ENCODE assay signal across 12 cellular contexts in genomic region chr13:77022341-77022740, GRCh38. TPM values are rescaled to one million over a fixed set of nuclear protein-coding genes. Genes with fewer than 3 reads are reported as not detected.
DNase-seq lines count a peak whose midpoint lies in the region; ATAC-seq and TF ChIP-seq lines count a peak whose summit lies in the region.
"Had no signal": no experiment of that assay in that cellular context is flagged by ENCODE, and none has a peak within 500 bp of the region (broad histone marks: within the 10 kb centered on the region; RNA-seq: fewer than 3 reads in every experiment).

No MANE protein-coding gene starts in this region.

- DNase-seq in left ventricle myocardium inferior (no peak), left ventricle myocardium superior (no peak), adipocyte (ENCODE audit: low read depth) (peak; percentile 55), kidney tubule cell (ENCODE audit: low spot score) (peak; percentile 25), upper lobe of right lung (no peak), WERI-Rb-1 (no peak), NCI-H187 (lab: John Stamatoyannopoulos, UW) (no peak)
- DNase-seq in activated CD4-positive, alpha-beta T cell treated with anti-CD3 and anti-CD28 coated beads for 1 hour, result no peak
- DNase-seq: GOT3, left colon, NCI-H2081 had no signal

- intact Hi-C loops in left ventricle myocardium inferior (cut with micrococcal nuclease), result no loop called here
- intact Hi-C loops in left ventricle myocardium superior (cut with micrococcal nuclease), result no loop called here
- intact Hi-C loops in upper lobe of right lung (cut with DNase I), result no loop called here

- ATAC-seq in left ventricle myocardium superior (no peak), upper lobe of right lung (no peak)
- ATAC-seq: left colon had no signal

- H3K36me3 ChIP-seq in left ventricle myocardium inferior, result peaks cover 15% of the 10 kb centered on the region
- peaks cover 28% of the 10 kb centered on the region for H3K36me3 ChIP-seq in adipocyte (ENCODE audit: control insufficient read depth, insufficient read depth, low read length, severe bottlenecking)
- peaks cover 18% of the 10 kb centered on the region for H3K36me3 ChIP-seq in upper lobe of right lung
- H3K36me3 ChIP-seq in WERI-Rb-1, result peaks cover 5% of the 10 kb centered on the region; the same call in 1 of the 2 replicates

- H3K27me3 ChIP-seq in left ventricle myocardium inferior (ENCODE audit: low read depth) (no peaks in the 10 kb centered on the region), adipocyte (replicated peaks; ENCODE audit: control insufficient read depth, insufficient read depth, low read length) (no peaks in the 10 kb centered on the region), upper lobe of right lung (no peaks in the 10 kb centered on the region), WERI-Rb-1 (ENCODE audit: insufficient read depth, low read depth, severe bottlenecking) (no peaks in the 10 kb centered on the region)
- H3K27me3 ChIP-seq: SJSA1 had no signal

- H3K9ac ChIP-seq in adipocyte (ENCODE audit: low read length), result no peak overlapping the region

- TF ChIP-seq CTCF in left ventricle myocardium inferior (IDR thresholded peaks at IDR 0.05; ENCODE audit: borderline replicate concordance), result no peak
- TF ChIP-seq CTCF in upper lobe of right lung (IDR thresholded peaks at IDR 0.05), result no peak
- no peak for TF ChIP-seq CTCF in WERI-Rb-1 (IDR thresholded peaks at IDR 0.05; ENCODE audit: low read depth, low read length)

- peaks cover 92% of the 10 kb centered on the region for H3K4me1 ChIP-seq in left ventricle myocardium inferior
- H3K4me1 ChIP-seq in adipocyte (ENCODE audit: control insufficient read depth, insufficient read depth, low read length), result peaks cover 64% of the 10 kb centered on the region
- H3K4me1 ChIP-seq in upper lobe of right lung, result peaks cover 65% of the 10 kb centered on the region

- no peaks in the 10 kb centered on the region for H3K9me3 ChIP-seq in left ventricle myocardium inferior (replicated peaks)
- H3K9me3 ChIP-seq in adipocyte (ENCODE audit: control insufficient read depth, low read length), result no peaks in the 10 kb centered on the region
- no peaks in the 10 kb centered on the region for H3K9me3 ChIP-seq in upper lobe of right lung
- H3K9me3 ChIP-seq in WERI-Rb-1 (ENCODE audit: severe bottlenecking), result no peaks in the 10 kb centered on the region

- H3K4me3 ChIP-seq in left ventricle myocardium inferior (peak overlapping the region; percentile 97), adipocyte (ENCODE audit: low read length) (peak overlapping the region; percentile 97), upper lobe of right lung (peak overlapping the region; percentile 8), WERI-Rb-1 (ENCODE audit: low read depth, low read length) (no peak overlapping the region)
- H3K4me3 ChIP-seq: SJSA1 had no signal

- H3K27ac ChIP-seq in left ventricle myocardium inferior (replicated peaks) (no peak overlapping the region), upper lobe of right lung (no peak overlapping the region), WERI-Rb-1 (no peak overlapping the region)
- H3K27ac ChIP-seq: SJSA1 had no signal

RNA-seq across cellular contexts. Expression of gene FBXL3, which starts 4.6 kb away (rescaled TPM):
- total RNA-seq in left ventricle myocardium inferior (25.0 TPM), left ventricle myocardium superior (31.7 TPM), upper lobe of right lung (49.4 TPM)

RNA-seq across cellular contexts. Expression of gene CLN5, which starts 30.5 kb away (rescaled TPM):
- total RNA-seq in left ventricle myocardium inferior, result 15.0 TPM
- 16.8 TPM for total RNA-seq in left ventricle myocardium superior
- 41.8 TPM for total RNA-seq in upper lobe of right lung

Comparison
In these comparisons a context has a peak if more than half of its experiments do, and no peak if none do; other contexts are left out.
1. DNase-seq: peak in adipocyte (single experiment) and kidney tubule cell (single experiment); none in left ventricle myocardium inferior (single experiment), left ventricle myocardium superior (single experiment), upper lobe of right lung (single experiment), WERI-Rb-1 (single experiment), NCI-H187 (0 of 2) and activated CD4-positive, alpha-beta T cell treated with anti-CD3 and anti-CD28 coated beads for 1 hour (single experiment).